In genomic region chr4:87025023-87025613, GRCh38 we compare ENCODE assay signal across 1 cellular context.
TF ChIP-seq lines count a peak whose summit lies in the region.

No MANE protein-coding gene starts in this region.

TF ChIP-seq in SK-N-SH treated with all-trans-retinoic acid at 6 μM for 48 hours, 23 proteins besides CTCF, POLR2A, EP300 and RAD21 (continued from another document):
- TF ChIP-seq, protein P1, sequence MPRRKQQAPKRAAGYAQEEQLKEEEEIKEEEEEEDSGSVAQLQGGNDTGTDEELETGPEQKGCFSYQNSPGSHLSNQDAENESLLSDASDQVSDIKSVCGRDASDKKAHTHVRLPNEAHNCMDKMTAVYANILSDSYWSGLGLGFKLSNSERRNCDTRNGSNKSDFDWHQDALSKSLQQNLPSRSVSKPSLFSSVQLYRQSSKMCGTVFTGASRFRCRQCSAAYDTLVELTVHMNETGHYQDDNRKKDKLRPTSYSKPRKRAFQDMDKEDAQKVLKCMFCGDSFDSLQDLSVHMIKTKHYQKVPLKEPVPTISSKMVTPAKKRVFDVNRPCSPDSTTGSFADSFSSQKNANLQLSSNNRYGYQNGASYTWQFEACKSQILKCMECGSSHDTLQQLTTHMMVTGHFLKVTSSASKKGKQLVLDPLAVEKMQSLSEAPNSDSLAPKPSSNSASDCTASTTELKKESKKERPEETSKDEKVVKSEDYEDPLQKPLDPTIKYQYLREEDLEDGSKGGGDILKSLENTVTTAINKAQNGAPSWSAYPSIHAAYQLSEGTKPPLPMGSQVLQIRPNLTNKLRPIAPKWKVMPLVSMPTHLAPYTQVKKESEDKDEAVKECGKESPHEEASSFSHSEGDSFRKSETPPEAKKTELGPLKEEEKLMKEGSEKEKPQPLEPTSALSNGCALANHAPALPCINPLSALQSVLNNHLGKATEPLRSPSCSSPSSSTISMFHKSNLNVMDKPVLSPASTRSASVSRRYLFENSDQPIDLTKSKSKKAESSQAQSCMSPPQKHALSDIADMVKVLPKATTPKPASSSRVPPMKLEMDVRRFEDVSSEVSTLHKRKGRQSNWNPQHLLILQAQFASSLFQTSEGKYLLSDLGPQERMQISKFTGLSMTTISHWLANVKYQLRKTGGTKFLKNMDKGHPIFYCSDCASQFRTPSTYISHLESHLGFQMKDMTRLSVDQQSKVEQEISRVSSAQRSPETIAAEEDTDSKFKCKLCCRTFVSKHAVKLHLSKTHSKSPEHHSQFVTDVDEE (CRISPR knock-in tag; IDR thresholded peaks at IDR 0.05) = no peak
- TF ChIP-seq ISL1 (CRISPR knock-in tag; IDR thresholded peaks at IDR 0.05) (no peak), GLIS3 (CRISPR knock-in tag; IDR thresholded peaks at IDR 0.05) (no peak), ZFP3 (CRISPR knock-in tag; IDR thresholded peaks at IDR 0.05) (no peak), RARB (CRISPR knock-in tag; IDR thresholded peaks at IDR 0.05) (no peak), TOX (CRISPR knock-in tag; IDR thresholded peaks at IDR 0.05; ENCODE audit: borderline replicate concordance) (no peak), ZNF565 (CRISPR knock-in tag; conservative IDR thresholded peaks at IDR 0.05; ENCODE audit: low read depth) (no peak)
